In genomic region chr1:31781138-31782065, GRCh38 we compare ENCODE assay signal across 16 cellular contexts. TPM values are rescaled to one million over a fixed set of nuclear protein-coding genes. Genes with fewer than 3 reads are reported as not detected.
DNase-seq lines count a peak whose midpoint lies in the region; ATAC-seq and TF ChIP-seq lines count a peak whose summit lies in the region.
"Had no signal": no experiment of that assay in that cellular context is flagged by ENCODE, and none has a peak within 500 bp of the region (broad histone marks: within the 10 kb centered on the region; RNA-seq: fewer than 3 reads in every experiment).

No MANE protein-coding gene starts in this region.

- peak overlapping the region in 1 of 2 experiments; percentile 69 for H2BK12ac ChIP-seq in mesenchymal stem cell (ENCODE audit: low read length in 2 of 2)

- H3K4me3 ChIP-seq in mesenchymal stem cell (ENCODE audit: insufficient read depth in 1 of 2, low read depth in 1 of 2, low read length in 2 of 2) (no peak overlapping the region), prostate gland (no peak overlapping the region)
- H3K4me3 ChIP-seq: GM23248, left lung had no signal

- H3K79me1 ChIP-seq in mesenchymal stem cell (replicated peaks; ENCODE audit: low read length, poor library complexity, severe bottlenecking): no peaks in the 10 kb centered on the region

- no peak for DNase-seq in activated CD4-positive, alpha-beta T cell treated with anti-CD3 and anti-CD28 coated beads for 36 hours
- no peak for DNase-seq in activated CD4-positive, alpha-beta T cell treated with anti-CD3 and anti-CD28 coated beads for 48 hours
- DNase-seq in mesenchymal stem cell: peak; percentile 52
- no peak for DNase-seq in stimulated activated naive B cell treated with anti-CD40 and anti-IgM and Interleukin-4, amounts not matched to agents 10 μg/mL and 1 μg/mL and 100 μg/mL, for 72 hours
- DNase-seq in effector CD4-positive, alpha-beta T cell: no peak
- no peak for DNase-seq in mesenteric fat pad (ENCODE audit: low spot score)
- DNase-seq in prostate gland (ENCODE audit: low spot score): no peak
- DNase-seq: GM23248, left lung, MM.1S, natural killer cell, NCI-H2081 treated with DMSO at 0.1 percent for 48 hours, NCI-H774 had no signal

- TF ChIP-seq POLR2A in prostate gland (IDR thresholded peaks at IDR 0.05): no peak

- no peak overlapping the region for H3K23ac ChIP-seq in mesenchymal stem cell (ENCODE audit: low read length in 2 of 2)

- no peak overlapping the region for H3K27ac ChIP-seq in mesenchymal stem cell (ENCODE audit: low read length, poor library complexity, severe bottlenecking)
- no peak overlapping the region for H3K27ac ChIP-seq in prostate gland
- H3K27ac ChIP-seq: 22Rv1, GM23248, left lung had no signal

- ATAC-seq in activated CD4-positive, alpha-beta T cell treated with anti-CD3 and anti-CD28 coated beads for 36 hours: peak; percentile 47
- peak; percentile 60 for ATAC-seq in activated T-helper 17 cell treated with anti-CD3 and anti-CD28 coated beads, Interleukin-2, amount 50 U/mL, for 72 hours (replicated peaks)
- peak; percentile 18 to 60 for ATAC-seq in stimulated activated naive B cell treated with anti-CD40 and anti-IgM and Interleukin-4, amounts not matched to agents 10 μg/mL and 1 μg/mL and 100 μg/mL, for 72 hours (replicated peaks)
- ATAC-seq: left lung had no signal

- no peak overlapping the region for H4K8ac ChIP-seq in mesenchymal stem cell (ENCODE audit: low read length)

- H2AFZ ChIP-seq in mesenchymal stem cell (ENCODE audit: low read depth, low read length): no peak overlapping the region
- H2AFZ ChIP-seq: GM23248 had no signal

- peaks cover 3% of the 10 kb centered on the region for H3K27me3 Mint-ChIP-seq in activated CD4-positive, alpha-beta T cell treated with anti-CD3 and anti-CD28 coated beads for 36 hours
- peaks cover 9% of the 10 kb centered on the region for H3K27me3 Mint-ChIP-seq in activated T-helper 17 cell treated with anti-CD3 and anti-CD28 coated beads, Interleukin-2, amount 50 U/mL, for 72 hours
- H3K27me3 Mint-ChIP-seq in stimulated activated naive B cell treated with anti-CD40 and anti-IgM and Interleukin-4, amounts not matched to agents 10 μg/mL and 1 μg/mL and 100 μg/mL, for 72 hours: peaks cover 16 to 23% of the 10 kb centered on the region in 2 donors

- peak overlapping the region; percentile 12 for H2BK15ac ChIP-seq in mesenchymal stem cell (ENCODE audit: low read depth, poor library complexity, severe bottlenecking)

- H3K4ac ChIP-seq in mesenchymal stem cell (ENCODE audit: low read depth in 1 of 2, low read length in 2 of 2): no peak overlapping the region

- POLR2A ChIA-PET in activated CD4-positive, alpha-beta T cell treated with anti-CD3 and anti-CD28 coated beads for 36 hours (lab: Charles Lee): interaction anchor here (0.7 kb wide), 1 partner anchor 157 kb away, joined by 3 read pairs; the partner anchor contains the start of gene PTP4A2

- peak overlapping the region in 1 of 2 experiments; percentile 35 for H3K14ac ChIP-seq in mesenchymal stem cell (ENCODE audit: low read length in 2 of 2)

- H2BK120ac ChIP-seq in mesenchymal stem cell (ENCODE audit: low read depth, low read length): no peak overlapping the region

- peaks cover 17 to 26% of the 10 kb centered on the region in 2 experiments for H3K27me3 ChIP-seq in mesenchymal stem cell (ENCODE audit: control insufficient read depth in 1 of 2, insufficient read depth in 1 of 2, low read length in 2 of 2)
- H3K27me3 ChIP-seq in prostate gland (replicated peaks; ENCODE audit: insufficient read depth): no peaks in the 10 kb centered on the region

- H3K36me3 ChIP-seq in mesenchymal stem cell (ENCODE audit: control insufficient read depth in 1 of 2, insufficient read depth in 2 of 2, low read depth in 1 of 2, low read length in 2 of 2) (no peaks in the 10 kb centered on the region), prostate gland (no peaks in the 10 kb centered on the region)
- H3K36me3 ChIP-seq: left lung had no signal

- H3K4me1 Mint-ChIP-seq in activated CD4-positive, alpha-beta T cell treated with anti-CD3 and anti-CD28 coated beads for 36 hours: no peaks in the 10 kb centered on the region
- H3K4me1 Mint-ChIP-seq in activated T-helper 17 cell treated with anti-CD3 and anti-CD28 coated beads, Interleukin-2, amount 50 U/mL, for 72 hours: no peaks in the 10 kb centered on the region
- peaks cover 40 to 45% of the 10 kb centered on the region in 2 donors for H3K4me1 Mint-ChIP-seq in stimulated activated naive B cell treated with anti-CD40 and anti-IgM and Interleukin-4, amounts not matched to agents 10 μg/mL and 1 μg/mL and 100 μg/mL, for 72 hours
- H3K4me1 Mint-ChIP-seq: CD14-positive monocyte, natural killer cell had no signal

- H3K4me1 ChIP-seq in mesenchymal stem cell (ENCODE audit: control insufficient read depth, insufficient read depth, low read depth, low read length) (peaks cover 1% of the 10 kb centered on the region), prostate gland (replicated peaks) (no peaks in the 10 kb centered on the region)

- CTCF ChIA-PET in activated CD4-positive, alpha-beta T cell treated with anti-CD3 and anti-CD28 coated beads for 36 hours (lab: Charles Lee): no interaction called here

- no peak for TF ChIP-seq CTCF in prostate gland (IDR thresholded peaks at IDR 0.05)

- no peaks in the 10 kb centered on the region for H3K9me3 Mint-ChIP-seq in activated CD4-positive, alpha-beta T cell treated with anti-CD3 and anti-CD28 coated beads for 36 hours (ENCODE audit: low read depth)
- H3K9me3 Mint-ChIP-seq in activated T-helper 17 cell treated with anti-CD3 and anti-CD28 coated beads, Interleukin-2, amount 50 U/mL, for 72 hours: no peaks in the 10 kb centered on the region
- H3K9me3 Mint-ChIP-seq in stimulated activated naive B cell treated with anti-CD40 and anti-IgM and Interleukin-4, amounts not matched to agents 10 μg/mL and 1 μg/mL and 100 μg/mL, for 72 hours: no peaks in the 10 kb centered on the region
- H3K9me3 Mint-ChIP-seq: natural killer cell had no signal

- H3K9me3 ChIP-seq in mesenchymal stem cell (ENCODE audit: control insufficient read depth, low read length) (no peaks in the 10 kb centered on the region), prostate gland (no peaks in the 10 kb centered on the region)
- H3K9me3 ChIP-seq: left lung had no signal

- no peak overlapping the region for H3K4me3 Mint-ChIP-seq in activated CD4-positive, alpha-beta T cell treated with anti-CD3 and anti-CD28 coated beads for 36 hours
- H3K4me3 Mint-ChIP-seq in activated T-helper 17 cell treated with anti-CD3 and anti-CD28 coated beads, Interleukin-2, amount 50 U/mL, for 72 hours: no peak overlapping the region
- no peak overlapping the region for H3K4me3 Mint-ChIP-seq in stimulated activated naive B cell treated with anti-CD40 and anti-IgM and Interleukin-4, amounts not matched to agents 10 μg/mL and 1 μg/mL and 100 μg/mL, for 72 hours
- H3K4me3 Mint-ChIP-seq: CD14-positive monocyte, natural killer cell had no signal

- H3K9ac ChIP-seq in mesenchymal stem cell (ENCODE audit: low read length): peak overlapping the region; percentile 7
- H3K9ac ChIP-seq: GM23248 had no signal

- no peak overlapping the region for H3K27ac Mint-ChIP-seq in activated CD4-positive, alpha-beta T cell treated with anti-CD3 and anti-CD28 coated beads for 36 hours
- no peak overlapping the region for H3K27ac Mint-ChIP-seq in activated T-helper 17 cell treated with anti-CD3 and anti-CD28 coated beads, Interleukin-2, amount 50 U/mL, for 72 hours
- no peak overlapping the region for H3K27ac Mint-ChIP-seq in stimulated activated naive B cell treated with anti-CD40 and anti-IgM and Interleukin-4, amounts not matched to agents 10 μg/mL and 1 μg/mL and 100 μg/mL, for 72 hours
- H3K27ac Mint-ChIP-seq: natural killer cell had no signal

- H3K18ac ChIP-seq in mesenchymal stem cell (ENCODE audit: low read depth in 1 of 2, low read length in 2 of 2): peak overlapping the region in 1 of 2 experiments; percentile 18

- 83% methylated on average over 18 of the region's 21 CpGs for WGBS in mesenchymal stem cell
- 55% methylated on average over 21 of the region's 21 CpGs for WGBS in prostate gland

- intact Hi-C loops in activated CD4-positive, alpha-beta T cell treated with anti-CD3 and anti-CD28 coated beads for 36 hours (cut with DNase I, micrococcal nuclease): no loop called here
- intact Hi-C loops in prostate gland (cut with DNase I): no loop called here

- H2AK5ac ChIP-seq in mesenchymal stem cell (ENCODE audit: low read length, severe bottlenecking): no peak overlapping the region

- H4K91ac ChIP-seq in mesenchymal stem cell (ENCODE audit: low read length): peak overlapping the region; percentile 1

- H2BK5ac ChIP-seq in mesenchymal stem cell (ENCODE audit: low read depth, low read length, poor library complexity, severe bottlenecking): no peak overlapping the region

- no peak overlapping the region for H3K4me2 ChIP-seq in mesenchymal stem cell (ENCODE audit: low read length, poor library complexity, severe bottlenecking)

- no peaks in the 10 kb centered on the region for H3K36me3 Mint-ChIP-seq in activated CD4-positive, alpha-beta T cell treated with anti-CD3 and anti-CD28 coated beads for 36 hours (ENCODE audit: low read depth)
- no peaks in the 10 kb centered on the region for H3K36me3 Mint-ChIP-seq in activated T-helper 17 cell treated with anti-CD3 and anti-CD28 coated beads, Interleukin-2, amount 50 U/mL, for 72 hours (ENCODE audit: low read depth)
- H3K36me3 Mint-ChIP-seq in stimulated activated naive B cell treated with anti-CD40 and anti-IgM and Interleukin-4, amounts not matched to agents 10 μg/mL and 1 μg/mL and 100 μg/mL, for 72 hours: no peaks in the 10 kb centered on the region
- H3K36me3 Mint-ChIP-seq: CD14-positive monocyte, natural killer cell had no signal

RNA-seq across cellular contexts. Expression of gene ADGRB2, which starts 17.3 kb away (rescaled TPM):
- total RNA-seq in activated CD4-positive, alpha-beta T cell treated with anti-CD3 and anti-CD28 coated beads for 36 hours: 1 to 10 TPM; 1.2 TPM
- total RNA-seq in activated T-helper 17 cell treated with anti-CD3 and anti-CD28 coated beads, Interleukin-2, amount 50 U/mL, for 72 hours: 1 to 10 TPM in 1 of 2 donors, under 1 TPM in 1; 0.24 to 4.5 TPM
- polyA plus RNA-seq in mesenchymal stem cell (2013, experiment 1 of 2): 6.1 TPM
- 5.3 TPM for polyA plus RNA-seq in mesenchymal stem cell (2013, experiment 2 of 2)
- total RNA-seq in mesenteric fat pad: 3.9 TPM
- total RNA-seq in prostate gland: 10 to 100 TPM in 1 of 2 donors, 1 to 10 TPM in 1; 3.0 to 10.2 TPM
- polyA plus RNA-seq: CD14-positive monocyte had no signal

RNA-seq across cellular contexts. Expression of gene SPOCD1, which starts 34.4 kb away (rescaled TPM):
- under 1 TPM; 0.79 to 0.91 TPM for total RNA-seq in activated CD4-positive, alpha-beta T cell treated with anti-CD3 and anti-CD28 coated beads for 36 hours
- total RNA-seq in activated T-helper 17 cell treated with anti-CD3 and anti-CD28 coated beads, Interleukin-2, amount 50 U/mL, for 72 hours: 1 to 10 TPM in 1 of 2 donors, under 1 TPM in 1; 0.84 to 1.8 TPM
- polyA plus RNA-seq in mesenchymal stem cell (2013, experiment 1 of 2): 20.4 TPM
- polyA plus RNA-seq in mesenchymal stem cell (2013, experiment 2 of 2): 20.7 TPM
- total RNA-seq in mesenteric fat pad: 9.5 TPM
- 10 to 100 TPM in 1 of 2 donors, not detected in 1; 21.6 TPM for total RNA-seq in prostate gland
- polyA plus RNA-seq: CD14-positive monocyte had no signal
